Comparison of ENCODE assay signal across 1 cellular context in genomic region chr2:81250270-81250669, GRCh38.
TF ChIP-seq lines count a peak whose summit lies in the region.

No MANE protein-coding gene starts in this region.

TF ChIP-seq in GM12878, 131 proteins besides CTCF, POLR2A, EP300 and RAD21 (continued from another document and continues in another):
- TF ChIP-seq PRDM15 (CRISPR knock-in tag; IDR thresholded peaks at IDR 0.05) = no peak
- TF ChIP-seq ZNF384 (IDR thresholded peaks at IDR 0.05; ENCODE audit: borderline replicate concordance, low read depth, low read length) = 0 out of 2 replicates have a peak, but pooled peaks have one; percentile 35
- TF ChIP-seq BCL11A (IDR thresholded peaks at IDR 0.05; ENCODE audit: low read depth, low read length) = peak; percentile 86
- TF ChIP-seq JUNB (IDR thresholded peaks at IDR 0.05) = no peak
- TF ChIP-seq SRF (IDR thresholded peaks at IDR 0.05; ENCODE audit: low read depth in 2 of 2, low read length in 2 of 2) = no peak
- TF ChIP-seq, protein P1, sequence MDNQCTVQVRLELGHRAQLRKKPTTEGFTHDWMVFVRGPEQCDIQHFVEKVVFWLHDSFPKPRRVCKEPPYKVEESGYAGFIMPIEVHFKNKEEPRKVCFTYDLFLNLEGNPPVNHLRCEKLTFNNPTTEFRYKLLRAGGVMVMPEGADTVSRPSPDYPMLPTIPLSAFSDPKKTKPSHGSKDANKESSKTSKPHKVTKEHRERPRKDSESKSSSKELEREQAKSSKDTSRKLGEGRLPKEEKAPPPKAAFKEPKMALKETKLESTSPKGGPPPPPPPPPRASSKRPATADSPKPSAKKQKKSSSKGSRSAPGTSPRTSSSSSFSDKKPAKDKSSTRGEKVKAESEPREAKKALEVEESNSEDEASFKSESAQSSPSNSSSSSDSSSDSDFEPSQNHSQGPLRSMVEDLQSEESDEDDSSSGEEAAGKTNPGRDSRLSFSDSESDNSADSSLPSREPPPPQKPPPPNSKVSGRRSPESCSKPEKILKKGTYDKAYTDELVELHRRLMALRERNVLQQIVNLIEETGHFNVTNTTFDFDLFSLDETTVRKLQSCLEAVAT (IDR thresholded peaks at IDR 0.05) = peak; percentile 61; the same call in 1 of the 2 replicates
- TF ChIP-seq, protein P2, sequence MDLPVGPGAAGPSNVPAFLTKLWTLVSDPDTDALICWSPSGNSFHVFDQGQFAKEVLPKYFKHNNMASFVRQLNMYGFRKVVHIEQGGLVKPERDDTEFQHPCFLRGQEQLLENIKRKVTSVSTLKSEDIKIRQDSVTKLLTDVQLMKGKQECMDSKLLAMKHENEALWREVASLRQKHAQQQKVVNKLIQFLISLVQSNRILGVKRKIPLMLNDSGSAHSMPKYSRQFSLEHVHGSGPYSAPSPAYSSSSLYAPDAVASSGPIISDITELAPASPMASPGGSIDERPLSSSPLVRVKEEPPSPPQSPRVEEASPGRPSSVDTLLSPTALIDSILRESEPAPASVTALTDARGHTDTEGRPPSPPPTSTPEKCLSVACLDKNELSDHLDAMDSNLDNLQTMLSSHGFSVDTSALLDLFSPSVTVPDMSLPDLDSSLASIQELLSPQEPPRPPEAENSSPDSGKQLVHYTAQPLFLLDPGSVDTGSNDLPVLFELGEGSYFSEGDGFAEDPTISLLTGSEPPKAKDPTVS (IDR thresholded peaks at IDR 0.05; ENCODE audit: low read depth, low read length) = no peak
- TF ChIP-seq, protein P3, sequence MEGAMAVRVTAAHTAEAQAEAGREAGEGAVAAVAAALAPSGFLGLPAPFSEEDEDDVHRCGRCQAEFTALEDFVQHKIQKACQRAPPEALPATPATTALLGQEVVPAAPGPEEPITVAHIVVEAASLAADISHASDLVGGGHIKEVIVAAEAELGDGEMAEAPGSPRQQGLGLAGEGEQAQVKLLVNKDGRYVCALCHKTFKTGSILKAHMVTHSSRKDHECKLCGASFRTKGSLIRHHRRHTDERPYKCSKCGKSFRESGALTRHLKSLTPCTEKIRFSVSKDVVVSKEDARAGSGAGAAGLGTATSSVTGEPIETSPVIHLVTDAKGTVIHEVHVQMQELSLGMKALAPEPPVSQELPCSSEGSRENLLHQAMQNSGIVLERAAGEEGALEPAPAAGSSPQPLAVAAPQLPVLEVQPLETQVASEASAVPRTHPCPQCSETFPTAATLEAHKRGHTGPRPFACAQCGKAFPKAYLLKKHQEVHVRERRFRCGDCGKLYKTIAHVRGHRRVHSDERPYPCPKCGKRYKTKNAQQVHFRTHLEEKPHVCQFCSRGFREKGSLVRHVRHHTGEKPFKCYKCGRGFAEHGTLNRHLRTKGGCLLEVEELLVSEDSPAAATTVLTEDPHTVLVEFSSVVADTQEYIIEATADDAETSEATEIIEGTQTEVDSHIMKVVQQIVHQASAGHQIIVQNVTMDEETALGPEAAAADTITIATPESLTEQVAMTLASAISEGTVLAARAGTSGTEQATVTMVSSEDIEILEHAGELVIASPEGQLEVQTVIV (IDR thresholded peaks at IDR 0.05; ENCODE audit: borderline replicate concordance, partially characterized antibody) = no peak
- TF ChIP-seq ZNF207 (IDR thresholded peaks at IDR 0.05; ENCODE audit: borderline replicate concordance) = no peak
- peak; percentile 59; the same call in 1 of the 2 replicates for TF ChIP-seq CHD2 (IDR thresholded peaks at IDR 0.05; ENCODE audit: borderline replicate concordance, low read depth, low read length)
- TF ChIP-seq, protein P4, sequence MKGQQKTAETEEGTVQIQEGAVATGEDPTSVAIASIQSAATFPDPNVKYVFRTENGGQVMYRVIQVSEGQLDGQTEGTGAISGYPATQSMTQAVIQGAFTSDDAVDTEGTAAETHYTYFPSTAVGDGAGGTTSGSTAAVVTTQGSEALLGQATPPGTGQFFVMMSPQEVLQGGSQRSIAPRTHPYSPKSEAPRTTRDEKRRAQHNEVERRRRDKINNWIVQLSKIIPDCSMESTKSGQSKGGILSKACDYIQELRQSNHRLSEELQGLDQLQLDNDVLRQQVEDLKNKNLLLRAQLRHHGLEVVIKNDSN (IDR thresholded peaks at IDR 0.05; ENCODE audit: borderline replicate concordance, extremely low read length, insufficient read depth, low read depth, low read length) = no peak
- TF ChIP-seq, protein P5, sequence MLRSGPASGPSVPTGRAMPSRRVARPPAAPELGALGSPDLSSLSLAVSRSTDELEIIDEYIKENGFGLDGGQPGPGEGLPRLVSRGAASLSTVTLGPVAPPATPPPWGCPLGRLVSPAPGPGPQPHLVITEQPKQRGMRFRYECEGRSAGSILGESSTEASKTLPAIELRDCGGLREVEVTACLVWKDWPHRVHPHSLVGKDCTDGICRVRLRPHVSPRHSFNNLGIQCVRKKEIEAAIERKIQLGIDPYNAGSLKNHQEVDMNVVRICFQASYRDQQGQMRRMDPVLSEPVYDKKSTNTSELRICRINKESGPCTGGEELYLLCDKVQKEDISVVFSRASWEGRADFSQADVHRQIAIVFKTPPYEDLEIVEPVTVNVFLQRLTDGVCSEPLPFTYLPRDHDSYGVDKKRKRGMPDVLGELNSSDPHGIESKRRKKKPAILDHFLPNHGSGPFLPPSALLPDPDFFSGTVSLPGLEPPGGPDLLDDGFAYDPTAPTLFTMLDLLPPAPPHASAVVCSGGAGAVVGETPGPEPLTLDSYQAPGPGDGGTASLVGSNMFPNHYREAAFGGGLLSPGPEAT (IDR thresholded peaks at IDR 0.05; ENCODE audit: low read depth) = peak; percentile 73
- TF ChIP-seq USF2 (IDR thresholded peaks at IDR 0.05; ENCODE audit: borderline replicate concordance, low read depth, low read length) = no peak
- TF ChIP-seq DPF2 (IDR thresholded peaks at IDR 0.05) = peak; percentile 95
- TF ChIP-seq IRF4 (IDR thresholded peaks at IDR 0.05; ENCODE audit: low read depth, low read length) = peak; percentile 57; the same call in 1 of the 2 replicates
- peak; percentile 66 to 82; a peak in 3 of 4 replicates for TF ChIP-seq IKZF2 (IDR thresholded peaks at IDR 0.05)
- TF ChIP-seq GATAD2B (conservative IDR thresholded peaks at IDR 0.05; ENCODE audit: low read depth) = peak; percentile 58; the same call in 1 of the 2 replicates
- TF ChIP-seq RUNX3 (IDR thresholded peaks at IDR 0.05; ENCODE audit: low read length) = 0 out of 2 replicates have a peak, but pooled peaks have one; percentile 22
- TF ChIP-seq, protein P6, sequence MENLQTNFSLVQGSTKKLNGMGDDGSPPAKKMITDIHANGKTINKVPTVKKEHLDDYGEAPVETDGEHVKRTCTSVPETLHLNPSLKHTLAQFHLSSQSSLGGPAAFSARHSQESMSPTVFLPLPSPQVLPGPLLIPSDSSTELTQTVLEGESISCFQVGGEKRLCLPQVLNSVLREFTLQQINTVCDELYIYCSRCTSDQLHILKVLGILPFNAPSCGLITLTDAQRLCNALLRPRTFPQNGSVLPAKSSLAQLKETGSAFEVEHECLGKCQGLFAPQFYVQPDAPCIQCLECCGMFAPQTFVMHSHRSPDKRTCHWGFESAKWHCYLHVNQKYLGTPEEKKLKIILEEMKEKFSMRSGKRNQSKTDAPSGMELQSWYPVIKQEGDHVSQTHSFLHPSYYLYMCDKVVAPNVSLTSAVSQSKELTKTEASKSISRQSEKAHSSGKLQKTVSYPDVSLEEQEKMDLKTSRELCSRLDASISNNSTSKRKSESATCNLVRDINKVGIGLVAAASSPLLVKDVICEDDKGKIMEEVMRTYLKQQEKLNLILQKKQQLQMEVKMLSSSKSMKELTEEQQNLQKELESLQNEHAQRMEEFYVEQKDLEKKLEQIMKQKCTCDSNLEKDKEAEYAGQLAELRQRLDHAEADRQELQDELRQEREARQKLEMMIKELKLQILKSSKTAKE (IDR thresholded peaks at IDR 0.05; ENCODE audit: low read depth, poor library complexity, severe bottlenecking) = peak; percentile 55
- TF ChIP-seq, protein P7, sequence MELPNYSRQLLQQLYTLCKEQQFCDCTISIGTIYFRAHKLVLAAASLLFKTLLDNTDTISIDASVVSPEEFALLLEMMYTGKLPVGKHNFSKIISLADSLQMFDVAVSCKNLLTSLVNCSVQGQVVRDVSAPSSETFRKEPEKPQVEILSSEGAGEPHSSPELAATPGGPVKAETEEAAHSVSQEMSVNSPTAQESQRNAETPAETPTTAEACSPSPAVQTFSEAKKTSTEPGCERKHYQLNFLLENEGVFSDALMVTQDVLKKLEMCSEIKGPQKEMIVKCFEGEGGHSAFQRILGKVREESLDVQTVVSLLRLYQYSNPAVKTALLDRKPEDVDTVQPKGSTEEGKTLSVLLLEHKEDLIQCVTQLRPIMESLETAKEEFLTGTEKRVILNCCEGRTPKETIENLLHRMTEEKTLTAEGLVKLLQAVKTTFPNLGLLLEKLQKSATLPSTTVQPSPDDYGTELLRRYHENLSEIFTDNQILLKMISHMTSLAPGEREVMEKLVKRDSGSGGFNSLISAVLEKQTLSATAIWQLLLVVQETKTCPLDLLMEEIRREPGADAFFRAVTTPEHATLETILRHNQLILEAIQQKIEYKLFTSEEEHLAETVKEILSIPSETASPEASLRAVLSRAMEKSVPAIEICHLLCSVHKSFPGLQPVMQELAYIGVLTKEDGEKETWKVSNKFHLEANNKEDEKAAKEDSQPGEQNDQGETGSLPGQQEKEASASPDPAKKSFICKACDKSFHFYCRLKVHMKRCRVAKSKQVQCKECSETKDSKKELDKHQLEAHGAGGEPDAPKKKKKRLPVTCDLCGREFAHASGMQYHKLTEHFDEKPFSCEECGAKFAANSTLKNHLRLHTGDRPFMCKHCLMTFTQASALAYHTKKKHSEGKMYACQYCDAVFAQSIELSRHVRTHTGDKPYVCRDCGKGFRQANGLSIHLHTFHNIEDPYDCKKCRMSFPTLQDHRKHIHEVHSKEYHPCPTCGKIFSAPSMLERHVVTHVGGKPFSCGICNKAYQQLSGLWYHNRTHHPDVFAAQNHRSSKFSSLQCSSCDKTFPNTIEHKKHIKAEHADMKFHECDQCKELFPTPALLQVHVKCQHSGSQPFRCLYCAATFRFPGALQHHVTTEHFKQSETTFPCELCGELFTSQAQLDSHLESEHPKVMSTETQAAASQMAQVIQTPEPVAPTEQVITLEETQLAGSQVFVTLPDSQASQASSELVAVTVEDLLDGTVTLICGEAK (IDR thresholded peaks at IDR 0.05; ENCODE audit: borderline replicate concordance) = peak; percentile 43; the same call in 1 of the 2 replicates
- TF ChIP-seq IKZF1 (conservative IDR thresholded peaks at IDR 0.05) = peak; percentile 67
- no peak for TF ChIP-seq SUPT20H (IDR thresholded peaks at IDR 0.05; ENCODE audit: borderline replicate concordance, control insufficient read depth, low read depth, low read length)
- TF ChIP-seq, protein P8, sequence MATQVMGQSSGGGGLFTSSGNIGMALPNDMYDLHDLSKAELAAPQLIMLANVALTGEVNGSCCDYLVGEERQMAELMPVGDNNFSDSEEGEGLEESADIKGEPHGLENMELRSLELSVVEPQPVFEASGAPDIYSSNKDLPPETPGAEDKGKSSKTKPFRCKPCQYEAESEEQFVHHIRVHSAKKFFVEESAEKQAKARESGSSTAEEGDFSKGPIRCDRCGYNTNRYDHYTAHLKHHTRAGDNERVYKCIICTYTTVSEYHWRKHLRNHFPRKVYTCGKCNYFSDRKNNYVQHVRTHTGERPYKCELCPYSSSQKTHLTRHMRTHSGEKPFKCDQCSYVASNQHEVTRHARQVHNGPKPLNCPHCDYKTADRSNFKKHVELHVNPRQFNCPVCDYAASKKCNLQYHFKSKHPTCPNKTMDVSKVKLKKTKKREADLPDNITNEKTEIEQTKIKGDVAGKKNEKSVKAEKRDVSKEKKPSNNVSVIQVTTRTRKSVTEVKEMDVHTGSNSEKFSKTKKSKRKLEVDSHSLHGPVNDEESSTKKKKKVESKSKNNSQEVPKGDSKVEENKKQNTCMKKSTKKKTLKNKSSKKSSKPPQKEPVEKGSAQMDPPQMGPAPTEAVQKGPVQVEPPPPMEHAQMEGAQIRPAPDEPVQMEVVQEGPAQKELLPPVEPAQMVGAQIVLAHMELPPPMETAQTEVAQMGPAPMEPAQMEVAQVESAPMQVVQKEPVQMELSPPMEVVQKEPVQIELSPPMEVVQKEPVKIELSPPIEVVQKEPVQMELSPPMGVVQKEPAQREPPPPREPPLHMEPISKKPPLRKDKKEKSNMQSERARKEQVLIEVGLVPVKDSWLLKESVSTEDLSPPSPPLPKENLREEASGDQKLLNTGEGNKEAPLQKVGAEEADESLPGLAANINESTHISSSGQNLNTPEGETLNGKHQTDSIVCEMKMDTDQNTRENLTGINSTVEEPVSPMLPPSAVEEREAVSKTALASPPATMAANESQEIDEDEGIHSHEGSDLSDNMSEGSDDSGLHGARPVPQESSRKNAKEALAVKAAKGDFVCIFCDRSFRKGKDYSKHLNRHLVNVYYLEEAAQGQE (IDR thresholded peaks at IDR 0.05; ENCODE audit: low read depth, low read length) = no peak
- TF ChIP-seq ZNF217 (IDR thresholded peaks at IDR 0.05) = peak; percentile 92
- TF ChIP-seq IRF3 (IDR thresholded peaks at IDR 0.05) = no peak
- TF ChIP-seq HDAC2 (IDR thresholded peaks at IDR 0.05) = no peak
- peak; percentile 89; the same call in 1 of the 2 replicates for TF ChIP-seq BACH1 (IDR thresholded peaks at IDR 0.05; ENCODE audit: borderline replicate concordance)
